In genomic region chr15:32029862-32030781, GRCh38 we compare ENCODE assay signal across 9 cellular contexts. TPM values are rescaled to one million over a fixed set of nuclear protein-coding genes. Genes with fewer than 3 reads are reported as not detected.
DNase-seq lines count a peak whose midpoint lies in the region; ATAC-seq lines count a peak whose summit lies in the region.
"Had no signal": no experiment of that assay in that cellular context is flagged by ENCODE, and none has a peak within 500 bp of the region (broad histone marks: within the 10 kb centered on the region; RNA-seq: fewer than 3 reads in every experiment).

Gene CHRNA7, plus strand, starts transcription at chr15:32030515. Its CDS starts 80 bp downstream, at chr15:32030595.

- peak; percentile 37 for DNase-seq in EH (ENCODE audit: low read depth)
- DNase-seq in NCI-H1092 treated with DMSO at 0.1 percent for 48 hours (lab: John Stamatoyannopoulos, UW) = peak; percentile 66
- peak; percentile 31 for DNase-seq in activated CD8-positive, alpha-beta T cell treated with anti-CD3 and anti-CD28 coated beads, Interleukin-2, amount 10 ng/mL, durations not matched to agents 7 days and 5 days
- peak; percentile 50 for DNase-seq in globus pallidus (ENCODE audit: low spot score)
- no peak for DNase-seq in HCEC 1CT

- ATAC-seq in GM21526 (IDR thresholded peaks at IDR 0.05; ENCODE audit: low FRiP score, unreplicated experiment) (peak; percentile 64), GM21529 (IDR thresholded peaks at IDR 0.05; ENCODE audit: unreplicated experiment) (no peak)
- ATAC-seq in activated CD8-positive, alpha-beta T cell treated with anti-CD3 and anti-CD28 coated beads, Interleukin-2, amount 10 ng/mL, durations not matched to agents 7 days and 5 days = peak; percentile 79

- no peaks in the 10 kb centered on the region for H3K4me1 Mint-ChIP-seq in activated CD8-positive, alpha-beta T cell treated with anti-CD3 and anti-CD28 coated beads, Interleukin-2, amount 10 ng/mL, durations not matched to agents 7 days and 5 days (ENCODE audit: low read depth)

- peak within 1 kb of the TSS; percentile 12 for H3K4me3 Mint-ChIP-seq in activated CD8-positive, alpha-beta T cell treated with anti-CD3 and anti-CD28 coated beads, Interleukin-2, amount 10 ng/mL, durations not matched to agents 7 days and 5 days

- no peaks in the 10 kb centered on the region for H3K9me3 Mint-ChIP-seq in activated CD8-positive, alpha-beta T cell treated with anti-CD3 and anti-CD28 coated beads, Interleukin-2, amount 10 ng/mL, durations not matched to agents 7 days and 5 days (ENCODE audit: insufficient read depth)
- H3K9me3 Mint-ChIP-seq: activated naive CD4-positive, alpha-beta T cell treated with anti-CD3 and anti-CD28 coated beads, Interleukin-2, amount 50 U/mL, for 72 hours had no signal

- no peaks in the 10 kb centered on the region for H3K9me3 ChIP-seq in neuron (ENCODE audit: low read length)

- H3K27me3 Mint-ChIP-seq in activated CD8-positive, alpha-beta T cell treated with anti-CD3 and anti-CD28 coated beads, Interleukin-2, amount 10 ng/mL, durations not matched to agents 7 days and 5 days (ENCODE audit: low read depth) = peaks cover 51% of the 10 kb centered on the region

- peaks cover 2% of the 10 kb centered on the region for H3K27me3 ChIP-seq in neuron (ENCODE audit: insufficient read depth, low read length)

- CTCF ChIA-PET in activated CD8-positive, alpha-beta T cell treated with anti-CD3 and anti-CD28 coated beads, Interleukin-2, amount 10 ng/mL, durations not matched to agents 7 days and 5 days (lab: Charles Lee) = interaction anchor here (1.5 kb wide), 1 partner anchor 28 kb away, joined by 3 read pairs; no protein-coding TSS in a partner anchor

- H3K4me1 ChIP-seq in neuron (ENCODE audit: insufficient read depth, low read length) = peaks cover 15% of the 10 kb centered on the region

- no peaks in the 10 kb centered on the region for H3K36me3 ChIP-seq in neuron (ENCODE audit: insufficient read depth, low read length)

- H3K36me3 Mint-ChIP-seq in activated CD8-positive, alpha-beta T cell treated with anti-CD3 and anti-CD28 coated beads, Interleukin-2, amount 10 ng/mL, durations not matched to agents 7 days and 5 days (ENCODE audit: low read depth) = no peaks in the 10 kb centered on the region

- no peak within 1 kb of the TSS for H3K27ac Mint-ChIP-seq in activated CD8-positive, alpha-beta T cell treated with anti-CD3 and anti-CD28 coated beads, Interleukin-2, amount 10 ng/mL, durations not matched to agents 7 days and 5 days
- H3K27ac Mint-ChIP-seq: activated naive CD4-positive, alpha-beta T cell treated with anti-CD3 and anti-CD28 coated beads, Interleukin-2, amount 50 U/mL, for 72 hours had no signal

- H3K4me3 ChIP-seq in neuron (ENCODE audit: low read length) = peak within 1 kb of the TSS; percentile 59

- H2AFZ ChIP-seq in neuron (ENCODE audit: low read depth, low read length) = peak within 1 kb of the TSS; percentile 99

- POLR2A ChIA-PET in activated CD8-positive, alpha-beta T cell treated with anti-CD3 and anti-CD28 coated beads, Interleukin-2, amount 10 ng/mL, durations not matched to agents 7 days and 5 days (lab: Charles Lee) = no interaction called here

RNA-seq across cellular contexts. Expression of gene CHRNA7, which starts in this region (rescaled TPM):
- under 1 TPM; 0.24 to 0.55 TPM for total RNA-seq in activated CD8-positive, alpha-beta T cell treated with anti-CD3 and anti-CD28 coated beads, Interleukin-2, amount 10 ng/mL, durations not matched to agents 7 days and 5 days

Comparison
In these comparisons a context has a peak if more than half of its experiments do, and no peak if none do; other contexts are left out.
1. Peak in DNase-seq and ATAC-seq in activated CD8-positive, alpha-beta T cell treated with anti-CD3 and anti-CD28 coated beads, Interleukin-2, amount 10 ng/mL, durations not matched to agents 7 days and 5 days; RNA of the gene not detected or under 1 TPM.